8 cellular contexts compared by ENCODE assay signal in genomic region chr2:84674099-84674498, GRCh38.
"Had no signal": no experiment of that assay in that cellular context is flagged by ENCODE, and none has a peak within 500 bp of the region (broad histone marks: within the 10 kb centered on the region; RNA-seq: fewer than 3 reads in every experiment).

No MANE protein-coding gene starts in this region.

- H3K4me3 ChIP-seq: GM23248, HAP-1, K562 had no signal

- H2AFZ ChIP-seq: GM23248 had no signal

- ATAC-seq: HCT116, K562 had no signal

- H3K36me3 ChIP-seq: HAP-1 had no signal

- H3K9me3 Mint-ChIP-seq: HFFc6 had no signal

- H3K9ac ChIP-seq: GM23248 had no signal

- DNase-seq: GM23248, GOT3, H7, HFFc6 had no signal

- H3K4me1 ChIP-seq: HAP-1 had no signal

- FAIRE-seq: K562 had no signal

- H3K27ac ChIP-seq: GM23248, HL-60 had no signal

- H3K9me3 ChIP-seq: HAP-1 had no signal

- H3K27ac Mint-ChIP-seq: HFFc6 had no signal

- H3K4me3 Mint-ChIP-seq: HFFc6 had no signal
